Comparison of ENCODE assay signal across 8 cellular contexts in the genomic region with DNA sequence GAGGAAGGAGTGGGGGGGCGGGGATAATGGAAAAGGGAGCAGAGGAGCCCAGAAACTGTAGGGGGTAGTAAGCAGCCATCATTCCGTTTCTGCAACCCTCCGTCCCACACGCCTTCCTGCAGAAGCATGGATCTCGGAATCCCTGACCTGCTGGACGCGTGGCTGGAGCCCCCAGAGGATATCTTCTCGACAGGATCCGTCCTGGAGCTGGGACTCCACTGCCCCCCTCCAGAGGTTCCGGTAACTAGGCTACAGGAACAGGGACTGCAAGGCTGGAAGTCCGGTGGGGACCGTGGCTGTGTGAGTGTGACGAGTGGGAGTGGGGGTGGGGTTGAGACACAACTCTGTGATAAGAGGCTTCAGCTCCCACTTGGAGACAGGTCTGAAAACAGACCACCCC. TPM values are rescaled to one million over a fixed set of nuclear protein-coding genes. Genes with fewer than 3 reads are reported as not detected.
DNase-seq lines count a peak whose midpoint lies in the region; ATAC-seq and TF ChIP-seq lines count a peak whose summit lies in the region.

No MANE protein-coding gene starts in this region.

- no peaks in the 10 kb centered on the region for H3K9me2 ChIP-seq in MM.1S (replicated peaks; ENCODE audit: insufficient read depth, low read length)

- H3K4me1 ChIP-seq in CD4-positive, CD25-positive, alpha-beta regulatory T cell (ENCODE audit: control insufficient read depth, insufficient read depth, low read length, poor library complexity, severe bottlenecking) = peaks cover 38% of the 10 kb centered on the region
- H3K4me1 ChIP-seq in MM.1S (ENCODE audit: low read length) (peaks cover 20% of the 10 kb centered on the region), duodenal mucosa (ENCODE audit: control insufficient read depth in 1 of 2, insufficient read depth in 2 of 2, low read length in 2 of 2) (peaks cover 28 to 31% of the 10 kb centered on the region in 2 donors), neuron (ENCODE audit: insufficient read depth, low read length) (peaks cover 24% of the 10 kb centered on the region)

- H3K9me3 Mint-ChIP-seq in CD4-positive, CD25-positive, alpha-beta regulatory T cell = peaks cover 0 to 1% (median 0%) of the 10 kb centered on the region in 7 donors

- peak overlapping the region; percentile 95 for H2AFZ ChIP-seq in MM.1S (ENCODE audit: low read length)
- no peak overlapping the region for H2AFZ ChIP-seq in neuron (ENCODE audit: low read depth, low read length)

- no peaks in the 10 kb centered on the region for H3K27me3 Mint-ChIP-seq in CD4-positive, CD25-positive, alpha-beta regulatory T cell

- H3K9ac ChIP-seq in MM.1S (ENCODE audit: low read length) = peak overlapping the region; percentile 84; the same call in 1 of the 2 replicates
- H3K9ac ChIP-seq in duodenal mucosa (ENCODE audit: low read depth in 1 of 2, low read length in 2 of 2) = peak overlapping the region; percentile 83 to 84

- peak overlapping the region; percentile 77 to 99 (median 96) for H3K27ac Mint-ChIP-seq in CD4-positive, CD25-positive, alpha-beta regulatory T cell

- H3K4me2 ChIP-seq in MM.1S (ENCODE audit: low read depth, low read length) = peak overlapping the region; percentile 98

- H4K20me1 ChIP-seq in MM.1S (ENCODE audit: insufficient read depth, low read length) = no peaks in the 10 kb centered on the region

- no peak for DNase-seq in CD4-positive, CD25-positive, alpha-beta regulatory T cell
- DNase-seq in MM.1S (no peak), NCI-H2107 (lab: John Stamatoyannopoulos, UW) (no peak), NCI-H345 (lab: John Stamatoyannopoulos, UW) (no peak)

- no peaks in the 10 kb centered on the region for H3K27me3 ChIP-seq in CD4-positive, CD25-positive, alpha-beta regulatory T cell (ENCODE audit: control insufficient read depth, insufficient read depth, low read length)
- H3K27me3 ChIP-seq in MM.1S (replicated peaks; ENCODE audit: insufficient read depth, low read length) (no peaks in the 10 kb centered on the region), duodenal mucosa (ENCODE audit: control insufficient read depth in 1 of 2, insufficient read depth in 2 of 2, low read length in 2 of 2) (no peaks in the 10 kb centered on the region), neuron (ENCODE audit: insufficient read depth, low read length) (no peaks in the 10 kb centered on the region)

- peaks cover 19 to 50% (median 34%) of the 10 kb centered on the region in 4 donors for H3K4me1 Mint-ChIP-seq in CD4-positive, CD25-positive, alpha-beta regulatory T cell

- peak overlapping the region; percentile 89 for H3K27ac ChIP-seq in CD4-positive, CD25-positive, alpha-beta regulatory T cell (ENCODE audit: insufficient read depth, low read length, poor library complexity, severe bottlenecking)
- H3K27ac ChIP-seq in MM.1S (ENCODE audit: low read length) (no peak overlapping the region), duodenal mucosa (ENCODE audit: low read depth, low read length) (no peak overlapping the region)

- no peak for ATAC-seq in CD4-positive, CD25-positive, alpha-beta regulatory T cell (ENCODE audit: low read depth in 2 of 2)
- ATAC-seq in HG03342 (IDR thresholded peaks at IDR 0.05; ENCODE audit: unreplicated experiment) (no peak), HG02884 (IDR thresholded peaks at IDR 0.05; ENCODE audit: unreplicated experiment) (no peak)

- H3K36me3 Mint-ChIP-seq in CD4-positive, CD25-positive, alpha-beta regulatory T cell = peaks cover 7% of the 10 kb centered on the region

- no peaks in the 10 kb centered on the region for H3K9me3 ChIP-seq in CD4-positive, CD25-positive, alpha-beta regulatory T cell (ENCODE audit: control insufficient read depth in 2 of 2, low read length in 2 of 2)
- H3K9me3 ChIP-seq in MM.1S (replicated peaks; ENCODE audit: insufficient read depth, low read length) = no peaks in the 10 kb centered on the region
- H3K9me3 ChIP-seq in duodenal mucosa (ENCODE audit: control insufficient read depth in 1 of 2, low read length in 2 of 2) = no peaks in the 10 kb centered on the region
- no peaks in the 10 kb centered on the region for H3K9me3 ChIP-seq in neuron (ENCODE audit: low read length)

- peaks cover 37% of the 10 kb centered on the region for H3F3A ChIP-seq in MM.1S (ENCODE audit: insufficient read depth, low read length)

- peaks cover 21% of the 10 kb centered on the region for H3K79me2 ChIP-seq in MM.1S (ENCODE audit: low read length)

- H3K4me3 Mint-ChIP-seq in CD4-positive, CD25-positive, alpha-beta regulatory T cell = peak overlapping the region; percentile 42 to 95 (median 78)

- peaks cover 2% of the 10 kb centered on the region for H3K36me3 ChIP-seq in CD4-positive, CD25-positive, alpha-beta regulatory T cell (ENCODE audit: control insufficient read depth, insufficient read depth, low read length)
- H3K36me3 ChIP-seq in MM.1S (replicated peaks; ENCODE audit: insufficient read depth, low read length) (no peaks in the 10 kb centered on the region), duodenal mucosa (ENCODE audit: control insufficient read depth in 1 of 2, insufficient read depth in 2 of 2, low read length in 2 of 2) (peaks cover 2 to 12% of the 10 kb centered on the region in 2 donors), neuron (ENCODE audit: insufficient read depth, low read length) (peaks cover 3% of the 10 kb centered on the region)

- no peak overlapping the region for H3K4me3 ChIP-seq in CD4-positive, CD25-positive, alpha-beta regulatory T cell (ENCODE audit: low read depth, low read length)
- H3K4me3 ChIP-seq in MM.1S (ENCODE audit: low read length) (peak overlapping the region; percentile 80), duodenal mucosa (ENCODE audit: low read depth in 1 of 2, low read length in 2 of 2) (peak overlapping the region; percentile 77 to 91), neuron (ENCODE audit: low read length) (peak overlapping the region; percentile 86)

- TF ChIP-seq CTCF in MM.1S (IDR thresholded peaks at IDR 0.05; ENCODE audit: low read length) = no peak

RNA-seq across cellular contexts. Expression of a gene that starts 0.7 kb away (rescaled TPM):
- 2.5 TPM for total RNA-seq in CD4-positive, CD25-positive, alpha-beta regulatory T cell
- 1 to 10 TPM in 3 of 4 donors, under 1 TPM in 1; 0.90 to 5.4 (median 3.3) TPM for polyA plus RNA-seq in CD4-positive, CD25-positive, alpha-beta regulatory T cell

RNA-seq across cellular contexts. Expression of a gene that starts 5.1 kb away (rescaled TPM):
- 15.8 TPM for total RNA-seq in CD4-positive, CD25-positive, alpha-beta regulatory T cell
- polyA plus RNA-seq in CD4-positive, CD25-positive, alpha-beta regulatory T cell = 10 to 100 TPM; 30.4 to 42.1 (median 35.8) TPM

RNA-seq across cellular contexts. Expression of a gene that starts 9.1 kb away (rescaled TPM):
- 93.8 TPM for total RNA-seq in CD4-positive, CD25-positive, alpha-beta regulatory T cell
- 100 to 1,000 TPM; 334 to 378 (median 356) TPM for polyA plus RNA-seq in CD4-positive, CD25-positive, alpha-beta regulatory T cell

RNA-seq across cellular contexts. Expression of a gene that starts 10.0 kb away (rescaled TPM):
- 145 TPM for total RNA-seq in CD4-positive, CD25-positive, alpha-beta regulatory T cell
- polyA plus RNA-seq in CD4-positive, CD25-positive, alpha-beta regulatory T cell = 10 to 100 TPM; 13.6 to 32.6 (median 26.0) TPM

RNA-seq across cellular contexts. Expression of a gene that starts 17.7 kb away (rescaled TPM):
- 0.57 TPM for total RNA-seq in CD4-positive, CD25-positive, alpha-beta regulatory T cell
- not detected for polyA plus RNA-seq in CD4-positive, CD25-positive, alpha-beta regulatory T cell
